In genomic region chr17:7887038-7887481, GRCh38 we compare ENCODE assay signal across 8 cellular contexts. TPM values are rescaled to one million over a fixed set of nuclear protein-coding genes. Genes with fewer than 3 reads are reported as not detected.
A peak's percentile ranks its signal among the peaks of the same experiment; 100 is the strongest.
DNase-seq lines count a peak whose midpoint lies in the region; ATAC-seq, FAIRE-seq and TF ChIP-seq lines count a peak whose summit lies in the region.

No MANE protein-coding gene starts in this region.

- no peak for TF ChIP-seq RAD21 in K562 (CRISPR knock-in tag; conservative IDR thresholded peaks at IDR 0.05 in 1 of 2, IDR thresholded peaks at IDR 0.05 in 1 of 2)

- H3K9me1 ChIP-seq in K562 (ENCODE audit: control insufficient read depth, insufficient read depth, low read length) = peaks cover 3% of the 10 kb centered on the region

- no peak for ATAC-seq in K562
- ATAC-seq in lower lobe of right lung = no peak
- ATAC-seq in GM19324 (IDR thresholded peaks at IDR 0.05; ENCODE audit: low FRiP score, unreplicated experiment) = no peak
- no peak for ATAC-seq in HG02885 (IDR thresholded peaks at IDR 0.05; ENCODE audit: poor library complexity, unreplicated experiment)

- H3K9ac ChIP-seq in K562 (ENCODE audit: insufficient read depth in 1 of 2, low read depth in 2 of 2, low read length in 2 of 2) = peak overlapping the region; percentile 86 to 97; a peak in 3 of 4 replicates

- DNase-seq in right atrium auricular region (ENCODE audit: low spot score) (no peak), cardiac septum (ENCODE audit: low spot score) (no peak), K562 (ENCODE audit: extremely low read depth in 1 of 4, low spot score in 3 of 4) (no peak), lower lobe of right lung (no peak), retina (no peak)
- DNase-seq in activated T-cell treated with anti-CD3 and anti-CD28 coated beads, Interleukin-2, amount 50 U/mL, for 1 hour = no peak

- peaks cover 0 to 48% of the 10 kb centered on the region in 2 donors for H3K4me1 ChIP-seq in right atrium auricular region
- H3K4me1 ChIP-seq in K562 (replicated peaks in 1 of 2; ENCODE audit: control insufficient read depth in 2 of 2, insufficient read depth in 2 of 2, low read length in 2 of 2) = peaks cover 24 to 32% of the 10 kb centered on the region in 2 experiments; a peak in 4 of 5 replicates
- peaks cover 61% of the 10 kb centered on the region for H3K4me1 ChIP-seq in lower lobe of right lung

- TF ChIP-seq CTCF in right atrium auricular region (IDR thresholded peaks at IDR 0.05) = no peak
- TF ChIP-seq CTCF in K562 (IDR thresholded peaks at IDR 0.05 in 2 of 3, conservative IDR thresholded peaks at IDR 0.05 in 1 of 3; ENCODE audit: insufficient read depth in 2 of 3, low read depth in 1 of 3, low read length in 3 of 3) = 0 out of 6 replicates have a peak, but pooled peaks of 1 of the 3 experiments have one; percentile 1
- no peak for TF ChIP-seq CTCF in lower lobe of right lung (IDR thresholded peaks at IDR 0.05)

- H2AFZ ChIP-seq in K562 (ENCODE audit: low read depth, low read length) = peak overlapping the region; percentile 60

- BruUV-seq in K562 (replicated peaks; lab: Mats Ljungman, UMichigan) = no TSS peak

- no peak for TF ChIP-seq POLR2A in K562 (conservative IDR thresholded peaks at IDR 0.05)

- in situ Hi-C loops in K562 (cut with MboI) = no loop called here

- no peak for FAIRE-seq in K562 (lab: Jason Lieb, UNC)

- H3K36me3 ChIP-seq in right atrium auricular region (peaks cover 2% of the 10 kb centered on the region), K562 (ENCODE audit: control insufficient read depth, insufficient read depth, low read length) (peaks cover 23% of the 10 kb centered on the region; the same call in 1 of the 3 replicates), lower lobe of right lung (peaks cover 20% of the 10 kb centered on the region)

- H3K9me3 ChIP-seq in right atrium auricular region (no peaks in the 10 kb centered on the region), K562 (replicated peaks; ENCODE audit: control insufficient read depth, insufficient read depth, low read depth, low read length) (no peaks in the 10 kb centered on the region), lower lobe of right lung (no peaks in the 10 kb centered on the region)

- intact Hi-C loops in cardiac septum (cut with DNase I) = loop anchor here (1.0 to 5.0 kb wide), 2 partner anchors 30 to 45 kb away; partner anchors contain the start of gene NAA38
- intact Hi-C loops in K562 (cut with micrococcal nuclease) = loop anchor here (2.0 kb wide), 1 partner anchor 30 kb away; the partner anchor contains the start of gene NAA38
- intact Hi-C loops in lower lobe of right lung (cut with DNase I) = no loop called here

- TF ChIP-seq EP300 in K562 (IDR thresholded peaks at IDR 0.05; ENCODE audit: low read length) = no peak

- peak overlapping the region; percentile 92 for H3K4me2 ChIP-seq in K562 (ENCODE audit: insufficient read depth, low read length)

- POLR2A ChIA-PET in K562 (lab: Yijun Ruan, JAX) = no interaction called here

- no peaks in the 10 kb centered on the region; the same call in 1 of the 2 replicates for H4K20me1 ChIP-seq in K562 (replicated peaks; ENCODE audit: control insufficient read depth, insufficient read depth, low read length)

- H3K4me3 ChIP-seq in right atrium auricular region = peak overlapping the region; percentile 17 to 87
- H3K4me3 ChIP-seq in K562 = peak overlapping the region; percentile 66
- H3K4me3 ChIP-seq in lower lobe of right lung = peak overlapping the region; percentile 93

- H3K27me3 ChIP-seq in right atrium auricular region (no peaks in the 10 kb centered on the region), K562 (ENCODE audit: control insufficient read depth in 2 of 2, insufficient read depth in 2 of 2, low read length in 2 of 2) (no peaks in the 10 kb centered on the region), lower lobe of right lung (ENCODE audit: low read depth) (no peaks in the 10 kb centered on the region)

- H3K79me2 ChIP-seq in K562 (ENCODE audit: control insufficient read depth, insufficient read depth, low read length) = peaks cover 55% of the 10 kb centered on the region

- 0% methylated on average over 7 of the region's 8 CpGs for WGBS in K562 (ENCODE audit: insufficient coverage, low coverage, missing lambda C conversion rate)

- CTCF ChIA-PET in K562 (lab: Yijun Ruan, JAX; ENCODE audit: low intra/inter-chr PET ratio) = interaction anchor here (0.6 kb wide), 1 partner anchor 25 kb away, joined by 5 read pairs; no protein-coding TSS in a partner anchor

- peak overlapping the region; percentile 88 to 90 for H3K27ac ChIP-seq in right atrium auricular region
- H3K27ac ChIP-seq in K562 (ENCODE audit: extremely low read depth, low read depth, low read length) = peak overlapping the region; percentile 97
- peak overlapping the region; percentile 92 for H3K27ac ChIP-seq in lower lobe of right lung

RNA-seq across cellular contexts. Expression of gene CHD3, which starts 1.5 kb away (rescaled TPM):
- total RNA-seq in right atrium auricular region (10 to 100 TPM; 17.6 to 44.7 TPM), cardiac septum (14.2 TPM), K562 (2014; rRNA removed) (34.8 and 36.7 TPM in 2 replicates), K562 (2014; rRNA removed; fragmentation: Illumina TruSeq; extraction: Trizol) (14.6 and 15.2 TPM in 2 replicates), K562 (2015; rRNA removed; fragmentation: Illumina TruSeq; extraction: Trizol) (19.8 and 21.2 TPM in 2 replicates), K562 (2021) (30.6 and 38.2 TPM in 2 replicates), lower lobe of right lung (77.9 TPM)
- 101 and 117 TPM in 2 replicates for total RNA-seq in K562 (2011; cell fraction: chromatin; rRNA removed; ENCODE audit: low replicate concordance)
- total RNA-seq in K562 (2011; cell fraction: nucleolus; rRNA removed) = 47.2 and 48.0 TPM in 2 replicates
- total RNA-seq in K562 (2011; cell fraction: nucleoplasm; rRNA removed) = 69.7 and 83.1 TPM in 2 replicates
- polyA plus RNA-seq in K562 (2011; rRNA removed) (12.2 and 15.7 TPM in 2 replicates), K562 (2014; fragmentation: Illumina TruSeq; extraction: Trizol) (24.7 and 24.8 TPM in 2 replicates), K562 (2014; fragmentation: Nextera tagmentation; extraction: Ambion mirVana) (under 1 TPM; 0.39 to 0.63 TPM), K562 (2014; rRNA removed) (27.8 and 33.9 TPM in 2 replicates)
- polyA plus RNA-seq in K562 (2011; cell fraction: cytosol; rRNA removed) = 16.1 and 25.2 TPM in 2 replicates
- polyA plus RNA-seq in K562 (2011; cell fraction: nucleus; rRNA removed) = 70.0 and 86.2 TPM in 2 replicates
- 29.2 and 37.9 TPM in 2 replicates for polyA plus RNA-seq in K562 (2012)
- 23.8 TPM in 2 replicates for polyA minus RNA-seq in K562 (2011; rRNA and poly(A)+ RNA removed)
- polyA minus RNA-seq in K562 (2011; cell fraction: cytosol; rRNA and poly(A)+ RNA removed) = 17.8 and 29.3 TPM in 2 replicates
- 24.1 and 28.0 TPM in 2 replicates for polyA minus RNA-seq in K562 (2011; cell fraction: nucleus; rRNA and poly(A)+ RNA removed)

RNA-seq across cellular contexts. Expression of gene RNF227, which starts 29.0 kb away (rescaled TPM):
- total RNA-seq in right atrium auricular region = 1 to 10 TPM; 1.6 to 5.8 TPM
- 1.00 TPM for total RNA-seq in cardiac septum
- 2.7 and 3.7 TPM in 2 replicates for total RNA-seq in K562 (2011; cell fraction: chromatin; rRNA removed; ENCODE audit: low replicate concordance)
- 4.3 and 5.0 TPM in 2 replicates for total RNA-seq in K562 (2011; cell fraction: nucleolus; rRNA removed)
- total RNA-seq in K562 (2011; cell fraction: nucleoplasm; rRNA removed) = 3.4 and 7.3 TPM in 2 replicates
- 1.9 and 4.1 TPM in 2 replicates for total RNA-seq in K562 (2014; rRNA removed)
- 2.2 and 2.3 TPM in 2 replicates for total RNA-seq in K562 (2014; rRNA removed; fragmentation: Illumina TruSeq; extraction: Trizol)
- 2.1 and 2.2 TPM in 2 replicates for total RNA-seq in K562 (2015; rRNA removed; fragmentation: Illumina TruSeq; extraction: Trizol)
- total RNA-seq in K562 (2021) = 2.1 and 2.3 TPM in 2 replicates
- polyA plus RNA-seq in K562 (2011; rRNA removed) = 3.0 and 3.3 TPM in 2 replicates
- 3.0 and 4.2 TPM in 2 replicates for polyA plus RNA-seq in K562 (2011; cell fraction: cytosol; rRNA removed)
- 1.7 and 1.9 TPM in 2 replicates for polyA plus RNA-seq in K562 (2011; cell fraction: nucleus; rRNA removed)
- 1.2 and 1.4 TPM in 2 replicates for polyA plus RNA-seq in K562 (2012)
- polyA plus RNA-seq in K562 (2014; fragmentation: Illumina TruSeq; extraction: Trizol) = 2.8 and 3.0 TPM in 2 replicates
- 1 to 10 TPM; 1.1 to 1.5 TPM for polyA plus RNA-seq in K562 (2014; fragmentation: Nextera tagmentation; extraction: Ambion mirVana)
- polyA plus RNA-seq in K562 (2014; rRNA removed) = 4.7 and 6.7 TPM in 2 replicates
- 0.75 and 1.2 TPM in 2 replicates for polyA minus RNA-seq in K562 (2011; rRNA and poly(A)+ RNA removed)
- polyA minus RNA-seq in K562 (2011; cell fraction: cytosol; rRNA and poly(A)+ RNA removed) = 0.86 and 2.0 TPM in 2 replicates
- polyA minus RNA-seq in K562 (2011; cell fraction: nucleus; rRNA and poly(A)+ RNA removed) = 0.81 and 1.4 TPM in 2 replicates
- total RNA-seq in lower lobe of right lung = 7.5 TPM

RNA-seq across cellular contexts. Expression of gene CYB5D1, which starts 29.3 kb away (rescaled TPM):
- total RNA-seq in right atrium auricular region (1 to 10 TPM; 5.1 to 6.8 TPM), cardiac septum (12.2 TPM), K562 (2014; rRNA removed) (4.7 and 6.0 TPM in 2 replicates), K562 (2014; rRNA removed; fragmentation: Illumina TruSeq; extraction: Trizol) (5.7 and 5.8 TPM in 2 replicates), K562 (2015; rRNA removed; fragmentation: Illumina TruSeq; extraction: Trizol) (6.4 and 7.6 TPM in 2 replicates), K562 (2021) (6.9 and 7.8 TPM in 2 replicates), lower lobe of right lung (12.6 TPM)
- 5.6 and 9.9 TPM in 2 replicates for total RNA-seq in K562 (2011; cell fraction: chromatin; rRNA removed; ENCODE audit: low replicate concordance)
- total RNA-seq in K562 (2011; cell fraction: nucleolus; rRNA removed) = 6.5 and 8.8 TPM in 2 replicates
- total RNA-seq in K562 (2011; cell fraction: nucleoplasm; rRNA removed) = 5.0 and 6.4 TPM in 2 replicates
- polyA plus RNA-seq in K562 (2011; rRNA removed) (4.2 and 7.2 TPM in 2 replicates), K562 (2014; fragmentation: Illumina TruSeq; extraction: Trizol) (7.3 and 7.9 TPM in 2 replicates), K562 (2014; fragmentation: Nextera tagmentation; extraction: Ambion mirVana) (1 to 10 TPM; 2.4 to 5.7 TPM), K562 (2014; rRNA removed) (4.8 and 7.5 TPM in 2 replicates)
- polyA plus RNA-seq in K562 (2011; cell fraction: cytosol; rRNA removed) = 4.6 and 5.4 TPM in 2 replicates
- 7.7 and 13.1 TPM in 2 replicates for polyA plus RNA-seq in K562 (2011; cell fraction: nucleus; rRNA removed)
- polyA plus RNA-seq in K562 (2012) = 2.8 and 5.2 TPM in 2 replicates
- polyA minus RNA-seq in K562 (2011; rRNA and poly(A)+ RNA removed) = 2.1 and 5.2 TPM in 2 replicates
- polyA minus RNA-seq in K562 (2011; cell fraction: cytosol; rRNA and poly(A)+ RNA removed) = 1.9 and 2.5 TPM in 2 replicates
- polyA minus RNA-seq in K562 (2011; cell fraction: nucleus; rRNA and poly(A)+ RNA removed) = 5.5 and 8.3 TPM in 2 replicates

RNA-seq across cellular contexts. Expression of gene NAA38, which starts 29.7 kb away (rescaled TPM):
- total RNA-seq in right atrium auricular region (10 to 100 TPM; 77.1 to 85.0 TPM), cardiac septum (68.8 TPM), K562 (2014; rRNA removed) (99.8 TPM in 2 replicates), K562 (2014; rRNA removed; fragmentation: Illumina TruSeq; extraction: Trizol) (13.3 and 16.4 TPM in 2 replicates), K562 (2015; rRNA removed; fragmentation: Illumina TruSeq; extraction: Trizol) (52.6 and 57.3 TPM in 2 replicates), K562 (2021) (54.7 and 61.2 TPM in 2 replicates), lower lobe of right lung (61.5 TPM)
- total RNA-seq in K562 (2011; cell fraction: chromatin; rRNA removed; ENCODE audit: low replicate concordance) = 6.8 and 9.8 TPM in 2 replicates
- 15.5 and 19.7 TPM in 2 replicates for total RNA-seq in K562 (2011; cell fraction: nucleolus; rRNA removed)
- total RNA-seq in K562 (2011; cell fraction: nucleoplasm; rRNA removed) = 10.8 and 15.5 TPM in 2 replicates
- polyA plus RNA-seq in K562 (2011; rRNA removed) (34.5 and 39.9 TPM in 2 replicates), K562 (2014; fragmentation: Illumina TruSeq; extraction: Trizol) (19.1 and 32.8 TPM in 2 replicates), K562 (2014; fragmentation: Nextera tagmentation; extraction: Ambion mirVana) (10 to 100 TPM; 70.4 to 90.4 TPM), K562 (2014; rRNA removed) (87.3 and 104 TPM in 2 replicates)
- polyA plus RNA-seq in K562 (2011; cell fraction: cytosol; rRNA removed) = 53.5 and 108 TPM in 2 replicates
- 33.4 and 45.6 TPM in 2 replicates for polyA plus RNA-seq in K562 (2011; cell fraction: nucleus; rRNA removed)
- 56.0 and 83.5 TPM in 2 replicates for polyA plus RNA-seq in K562 (2012)
- polyA minus RNA-seq in K562 (2011; rRNA and poly(A)+ RNA removed) = 4.0 and 5.2 TPM in 2 replicates
- polyA minus RNA-seq in K562 (2011; cell fraction: cytosol; rRNA and poly(A)+ RNA removed) = 26.4 and 63.1 TPM in 2 replicates
- polyA minus RNA-seq in K562 (2011; cell fraction: nucleus; rRNA and poly(A)+ RNA removed) = 11.7 and 17.4 TPM in 2 replicates

RNA-seq across cellular contexts. Expression of gene TMEM88, which starts 32.2 kb away (rescaled TPM):
- total RNA-seq in right atrium auricular region (10 to 100 TPM; 42.5 to 53.2 TPM), cardiac septum (14.7 TPM), K562 (2014; rRNA removed) (0.32 TPM in 1 of 2 replicates, not detected in the other), K562 (2014; rRNA removed; fragmentation: Illumina TruSeq; extraction: Trizol) (not detected in 2 replicates), K562 (2015; rRNA removed; fragmentation: Illumina TruSeq; extraction: Trizol) (not detected in 2 replicates), K562 (2021) (1.0 and 1.4 TPM in 2 replicates), lower lobe of right lung (12.0 TPM)
- total RNA-seq in K562 (2011; cell fraction: chromatin; rRNA removed; ENCODE audit: low replicate concordance) = 4.3 and 8.8 TPM in 2 replicates
- 3.3 and 4.3 TPM in 2 replicates for total RNA-seq in K562 (2011; cell fraction: nucleolus; rRNA removed)
- 2.1 and 4.4 TPM in 2 replicates for total RNA-seq in K562 (2011; cell fraction: nucleoplasm; rRNA removed)
- polyA plus RNA-seq in K562 (2011; rRNA removed) (0.12 and 0.13 TPM in 2 replicates), K562 (2014; fragmentation: Illumina TruSeq; extraction: Trizol) (0.42 TPM in 2 replicates), K562 (2014; fragmentation: Nextera tagmentation; extraction: Ambion mirVana) (under 1 TPM in 1 of 2 experiments, not detected in 1; 0.10 TPM), K562 (2014; rRNA removed) (0.40 TPM in 1 of 2 replicates, not detected in the other)
- polyA plus RNA-seq in K562 (2011; cell fraction: cytosol; rRNA removed) = 0.16 and 0.18 TPM in 2 replicates
- 1.1 and 2.4 TPM in 2 replicates for polyA plus RNA-seq in K562 (2011; cell fraction: nucleus; rRNA removed)
- 0.33 and 1.8 TPM in 2 replicates for polyA plus RNA-seq in K562 (2012)
- polyA minus RNA-seq in K562 (2011; rRNA and poly(A)+ RNA removed) = not detected in 2 replicates
- not detected in 2 replicates for polyA minus RNA-seq in K562 (2011; cell fraction: cytosol; rRNA and poly(A)+ RNA removed)
- polyA minus RNA-seq in K562 (2011; cell fraction: nucleus; rRNA and poly(A)+ RNA removed) = 0.27 and 0.78 TPM in 2 replicates
